ENCODE assay signal across 8 cellular contexts in genomic region chr1:23554481-23555224, GRCh38. TPM values are rescaled to one million over a fixed set of nuclear protein-coding genes. Genes with fewer than 3 reads are reported as not detected.
DNase-seq lines count a peak whose midpoint lies in the region; ATAC-seq and TF ChIP-seq lines count a peak whose summit lies in the region.

No MANE protein-coding gene starts in this region.

- peak overlapping the region; percentile 73 to 93 (median 75) for H3K27ac ChIP-seq in right lobe of liver

- peak; percentile 85 for DNase-seq in Ammon's horn (ENCODE audit: low spot score)
- DNase-seq in NCI-H460 (ENCODE audit: extremely low read depth, low read depth), result peak; percentile 68
- peak; percentile 83 for DNase-seq in activated CD4-positive, alpha-beta T cell treated with anti-CD3 and anti-CD28 coated beads, Interleukin-2, amount 50 U/mL, for 1 hour
- peak; percentile 61 for DNase-seq in dedifferentiated amniotic fluid mesenchymal stem cell (ENCODE audit: extremely low spot score)
- peak; percentile 82 to 89 (median 86) for DNase-seq in right lobe of liver
- peak; percentile 83 for DNase-seq in stimulated activated CD4-positive, alpha-beta T cell treated with anti-CD3 and anti-CD28 coated beads, Interleukin-4, amount 100 ng/mL, for 4 hours

- no peaks in the 10 kb centered on the region for H3K36me3 ChIP-seq in right lobe of liver

- peaks cover 0 to 10% (median 0%) of the 10 kb centered on the region in 4 donors for H3K4me1 ChIP-seq in right lobe of liver

- ATAC-seq in GM19025 (IDR thresholded peaks at IDR 0.05; ENCODE audit: low read depth, unreplicated experiment) (peak; percentile 48), HG03196 (IDR thresholded peaks at IDR 0.05; ENCODE audit: unreplicated experiment) (peak; percentile 42), right lobe of liver (peak; percentile 59 to 80 (median 78))

- no peaks in the 10 kb centered on the region for H3K27me3 ChIP-seq in right lobe of liver

- H3K4me3 ChIP-seq in right lobe of liver, result peak overlapping the region; percentile 55 to 62 (median 56)

- no peaks in the 10 kb centered on the region for H3K9me3 ChIP-seq in right lobe of liver

- WGBS in right lobe of liver (ENCODE audit: insufficient coverage, low coverage, low lambda C conversion rate, missing lambda C conversion rate), result 0% methylated on average over 14 of the region's 77 CpGs

- peak in 3 of 4 donors; percentile 26 to 47 (median 33) for TF ChIP-seq CTCF in right lobe of liver (IDR thresholded peaks at IDR 0.05)

- intact Hi-C loops in right lobe of liver (cut with DNase I), result no loop called here

- TF ChIP-seq POLR2A in right lobe of liver (IDR thresholded peaks at IDR 0.05), result peak; percentile 77

RNA-seq across cellular contexts. Expression of gene ID3, which starts 4.6 kb away (rescaled TPM):
- total RNA-seq in NCI-H460 (2014; rRNA removed; shearing (Covaris generic)), result 53.6 and 68.8 TPM in 2 replicates
- 83.0 and 105 TPM in 2 replicates for polyA plus RNA-seq in NCI-H460 (2014; cell fraction: nucleus; rRNA removed)
- total RNA-seq in right lobe of liver, result 10 to 100 TPM; 12.7 to 44.6 (median 27.0) TPM

RNA-seq across cellular contexts. Expression of gene E2F2, which starts 23.6 kb away (rescaled TPM):
- 3.4 and 3.9 TPM in 2 replicates for total RNA-seq in NCI-H460 (2014; rRNA removed; shearing (Covaris generic))
- polyA plus RNA-seq in NCI-H460 (2014; cell fraction: nucleus; rRNA removed), result 13.1 and 15.6 TPM in 2 replicates
- total RNA-seq in right lobe of liver, result 1 to 10 TPM in 1 of 6 experiments, under 1 TPM in 5; 0.18 to 1.2 (median 0.70) TPM

Comparison
In these comparisons a context has a peak if more than half of its experiments do, and no peak if none do; other contexts are left out.
1. Peak in every context shown above with its lines: DNase-seq, ATAC-seq, H3K4me3 ChIP-seq and H3K27ac ChIP-seq.